Comparison of ENCODE assay signal across 22 cellular contexts in genomic region chr3:59873576-59874230, GRCh38.
DNase-seq lines count a peak whose midpoint lies in the region; ATAC-seq, FAIRE-seq and TF ChIP-seq lines count a peak whose summit lies in the region.
"Had no signal": no experiment of that assay in that cellular context is flagged by ENCODE, and none has a peak within 500 bp of the region (broad histone marks: within the 10 kb centered on the region; RNA-seq: fewer than 3 reads in every experiment).

No MANE protein-coding gene starts in this region.

- in situ Hi-C loops in GM12878 (cut with MboI), result no loop called here

- H3K36me3 ChIP-seq in GM12878 (ENCODE audit: control insufficient read depth in 2 of 2, insufficient read depth in 2 of 2, low read length in 1 of 2) (no peaks in the 10 kb centered on the region), upper lobe of right lung (no peaks in the 10 kb centered on the region), left lung (no peaks in the 10 kb centered on the region)
- H3K36me3 ChIP-seq: adrenal gland, cardiac muscle cell, esophagus muscularis mucosa, transverse colon had no signal

- intact Hi-C loops in GM12878 (cut with micrococcal nuclease; ENCODE audit: unreplicated experiment), result no loop called here
- intact Hi-C loops in upper lobe of right lung (cut with DNase I), result no loop called here
- intact Hi-C loops in left lung (cut with DNase I), result no loop called here

- peaks cover 24% of the 10 kb centered on the region for H3K4me1 Mint-ChIP-seq in stimulated activated naive CD8-positive, alpha-beta T cell treated with anti-CD3 and anti-CD28 coated beads, Interleukin-15, amount 100 ng/mL, for 72 hours

- H3K27me3 ChIP-seq in GM12878 (replicated peaks in 1 of 2; ENCODE audit: control insufficient read depth in 2 of 2, insufficient read depth in 2 of 2, low read length in 1 of 2) (no peaks in the 10 kb centered on the region), upper lobe of right lung (no peaks in the 10 kb centered on the region), left lung (no peaks in the 10 kb centered on the region)
- H3K27me3 ChIP-seq: adrenal gland, cardiac muscle cell, esophagus muscularis mucosa, transverse colon had no signal

- TF ChIP-seq CTCF in GM12878 (IDR thresholded peaks at IDR 0.05 in 2 of 3, conservative IDR thresholded peaks at IDR 0.05 in 1 of 3; ENCODE audit: control insufficient read depth in 2 of 3, extremely low read depth in 1 of 3, insufficient read depth in 1 of 3, low read depth in 3 of 3, low read length in 3 of 3), result no peak
- no peak for TF ChIP-seq CTCF in upper lobe of right lung (IDR thresholded peaks at IDR 0.05)
- TF ChIP-seq CTCF in left lung (IDR thresholded peaks at IDR 0.05), result no peak

- ATAC-seq in stimulated activated naive CD8-positive, alpha-beta T cell treated with anti-CD3 and anti-CD28 coated beads, Interleukin-15, amount 100 ng/mL, for 72 hours, result peak; percentile 56
- no peak for ATAC-seq in stimulated activated naive CD8-positive, alpha-beta T cell treated with anti-CD3 and anti-CD28 coated beads, Interleukin-15, Interleukin-2, amounts not matched to agents 100 U/mL and 50 U/mL, for 24 hours
- ATAC-seq in GM21619 (IDR thresholded peaks at IDR 0.05; ENCODE audit: unreplicated experiment), result peak; percentile 66
- ATAC-seq in GM12878, result peak; percentile 93
- peak; percentile 47 for ATAC-seq in upper lobe of right lung
- no peak for ATAC-seq in left lung

- no peaks in the 10 kb centered on the region for H3K27me3 Mint-ChIP-seq in stimulated activated naive CD8-positive, alpha-beta T cell treated with anti-CD3 and anti-CD28 coated beads, Interleukin-15, amount 100 ng/mL, for 72 hours
- H3K27me3 Mint-ChIP-seq: activated CD4-positive, alpha-beta memory T cell treated with anti-CD3 and anti-CD28 coated beads for 36 hours; naive B cell had no signal

- H2AFZ ChIP-seq in GM12878 (ENCODE audit: control insufficient read depth, low read depth, low read length), result no peak overlapping the region

- no peak for FAIRE-seq in GM12878 (lab: Jason Lieb, UNC)

- TF ChIP-seq RAD21 in GM12878 (IDR thresholded peaks at IDR 0.05; ENCODE audit: insufficient read depth, low read depth, low read length), result no peak

- H3K4me1 ChIP-seq in GM12878 (ENCODE audit: control insufficient read depth, insufficient read depth, low read length), result 0 out of 2 replicates have a peak, but pooled peaks cover 3% of the 10 kb centered on the region
- no peaks in the 10 kb centered on the region for H3K4me1 ChIP-seq in upper lobe of right lung
- no peaks in the 10 kb centered on the region for H3K4me1 ChIP-seq in left lung
- H3K4me1 ChIP-seq: adrenal gland, esophagus muscularis mucosa, transverse colon had no signal

- 5% methylated on average over 8 of the region's 8 CpGs for WGBS in GM12878 (ENCODE audit: insufficient coverage, insufficient replicate concordance, low lambda C conversion rate, missing lambda C conversion rate)

- H3K9me3 Mint-ChIP-seq in stimulated activated naive CD8-positive, alpha-beta T cell treated with anti-CD3 and anti-CD28 coated beads, Interleukin-15, amount 100 ng/mL, for 72 hours, result peaks cover 0 to 18% of the 10 kb centered on the region in 2 donors
- H3K9me3 Mint-ChIP-seq: activated CD4-positive, alpha-beta memory T cell treated with anti-CD3 and anti-CD28 coated beads for 36 hours had no signal

- no peak overlapping the region for H3K4me3 Mint-ChIP-seq in stimulated activated naive CD8-positive, alpha-beta T cell treated with anti-CD3 and anti-CD28 coated beads, Interleukin-15, amount 100 ng/mL, for 72 hours
- H3K4me3 Mint-ChIP-seq: activated CD4-positive, alpha-beta memory T cell treated with anti-CD3 and anti-CD28 coated beads for 36 hours had no signal

- 0 out of 2 replicates have a peak overlapping the region, but pooled peaks have one; percentile 5 for H3K4me2 ChIP-seq in GM12878 (ENCODE audit: control insufficient read depth, insufficient read depth)

- DNase-seq in stimulated activated naive CD8-positive, alpha-beta T cell treated with anti-CD3 and anti-CD28 coated beads, Interleukin-15, amount 100 ng/mL, for 72 hours, result no peak
- no peak for DNase-seq in stimulated activated naive CD8-positive, alpha-beta T cell treated with anti-CD3 and anti-CD28 coated beads, Interleukin-15, Interleukin-2, amounts not matched to agents 100 U/mL and 50 U/mL, for 24 hours
- DNase-seq in GM12878 (ENCODE audit: low read depth, low spot score), result peak; percentile 12
- DNase-seq in upper lobe of right lung, result no peak
- DNase-seq in left lung, result no peak
- DNase-seq in DMS 273 (lab: John Stamatoyannopoulos, UW; ENCODE audit: unreplicated experiment), result no peak
- DNase-seq in HT-29 (ENCODE audit: low spot score), result no peak
- DNase-seq: activated CD4-positive, alpha-beta memory T cell treated with anti-CD3 and anti-CD28 coated beads for 36 hours; activated T-cell treated with anti-CD3 and anti-CD28 coated beads, Interleukin-2, amount 50 U/mL, for 48 hours; adrenal gland; DMS 273 treated with DMSO at 0.1 percent for 48 hours; glutamatergic neuron; naive B cell; NCI-H2081; NCI-H526 treated with DMSO at 0.1 percent for 48 hours; posterior cingulate gyrus; SW 1271; transverse colon had no signal

- H3K9ac ChIP-seq in GM12878 (ENCODE audit: control insufficient read depth, insufficient read depth, low read length), result no peak overlapping the region

- POLR2A ChIA-PET in GM12878 (lab: Charles Lee), result no interaction called here

- no peak overlapping the region for H3K27ac ChIP-seq in GM12878 (ENCODE audit: control insufficient read depth, insufficient read depth)
- no peak overlapping the region for H3K27ac ChIP-seq in upper lobe of right lung
- no peak overlapping the region for H3K27ac ChIP-seq in left lung
- H3K27ac ChIP-seq: cardiac muscle cell, transverse colon had no signal

- SMC1A ChIA-PET in GM12878 (lab: Charles Lee; ENCODE audit: uncharacterized antibody, unreplicated experiment), result interaction anchor here (0.8 to 2.3 kb wide), 5 partner anchors 11 to 612 kb away, joined by 3 to 7 read pairs (median 3); no protein-coding TSS in a partner anchor

- H3K4me3 ChIP-seq in GM12878 (no peak overlapping the region), upper lobe of right lung (no peak overlapping the region), left lung (no peak overlapping the region)
- H3K4me3 ChIP-seq: adrenal gland, cardiac muscle cell, esophagus muscularis mucosa, skin epidermis, transverse colon had no signal

- RAD21 ChIA-PET in GM12878 (lab: Charles Lee; ENCODE audit: unreplicated experiment), result interaction anchor here (1.1 to 1.2 kb wide), 2 partner anchors 16 to 661 kb away, joined by 3 read pairs; no protein-coding TSS in a partner anchor

- CTCF ChIA-PET in GM12878 (lab: Yijun Ruan, JAX), result interaction anchor here (1.1 to 2.9 kb wide), 3 partner anchors 16 to 298 kb away, joined by 5 to 8 read pairs (median 6); no protein-coding TSS in a partner anchor

- BruUV-seq in GM12878 (replicated peaks; lab: Mats Ljungman, UMichigan), result no TSS peak

- H3K27ac Mint-ChIP-seq in stimulated activated naive CD8-positive, alpha-beta T cell treated with anti-CD3 and anti-CD28 coated beads, Interleukin-15, amount 100 ng/mL, for 72 hours, result peak overlapping the region in 1 of 2 donors; percentile 60
- H3K27ac Mint-ChIP-seq: activated CD4-positive, alpha-beta memory T cell treated with anti-CD3 and anti-CD28 coated beads for 36 hours had no signal

- H3K9me3 ChIP-seq in GM12878 (replicated peaks; ENCODE audit: control insufficient read depth, insufficient read depth, low read length) (no peaks in the 10 kb centered on the region; the same call in 2 of the 3 replicates), upper lobe of right lung (no peaks in the 10 kb centered on the region), left lung (no peaks in the 10 kb centered on the region)
- H3K9me3 ChIP-seq: adrenal gland, esophagus muscularis mucosa, transverse colon had no signal

- H3K79me2 ChIP-seq in GM12878 (ENCODE audit: control insufficient read depth, insufficient read depth, low read length), result no peaks in the 10 kb centered on the region

- TF ChIP-seq POLR2A in GM12878 (IDR thresholded peaks at IDR 0.05; ENCODE audit: low read depth, low read length), result no peak

- no peaks in the 10 kb centered on the region for H4K20me1 ChIP-seq in GM12878 (ENCODE audit: control insufficient read depth, insufficient read depth)

- TF ChIP-seq EP300 in GM12878 (IDR thresholded peaks at IDR 0.05; ENCODE audit: borderline replicate concordance in 1 of 2, control insufficient read depth in 1 of 2, low read depth in 2 of 2, low read length in 2 of 2), result no peak

TF ChIP-seq in GM12878, 131 proteins besides CTCF, POLR2A, EP300 and RAD21 (continues in another document):
- TF ChIP-seq CREB1 (IDR thresholded peaks at IDR 0.05; ENCODE audit: low read depth), result no peak
- no peak for TF ChIP-seq YY1 (IDR thresholded peaks at IDR 0.05; ENCODE audit: low read depth, low read length)
- no peak for TF ChIP-seq ASH2L (IDR thresholded peaks at IDR 0.05; ENCODE audit: borderline replicate concordance, low read depth)
- peak; percentile 61; the same call in 1 of the 2 replicates for TF ChIP-seq MTA2 (IDR thresholded peaks at IDR 0.05; ENCODE audit: low read depth)
- TF ChIP-seq DPF2 (IDR thresholded peaks at IDR 0.05), result peak; percentile 60; the same call in 1 of the 2 replicates
- no peak for TF ChIP-seq ZBTB33 (IDR thresholded peaks at IDR 0.05)

Comparison
In these comparisons a context has a peak if more than half of its experiments do, and no peak if none do; other contexts are left out.
1. ATAC-seq: peak in stimulated activated naive CD8-positive, alpha-beta T cell treated with anti-CD3 and anti-CD28 coated beads, Interleukin-15, amount 100 ng/mL, for 72 hours (single experiment), GM21619 (single experiment), GM12878 (single experiment) and upper lobe of right lung (single experiment); none in stimulated activated naive CD8-positive, alpha-beta T cell treated with anti-CD3 and anti-CD28 coated beads, Interleukin-15, Interleukin-2, amounts not matched to agents 100 U/mL and 50 U/mL, for 24 hours (single experiment) and left lung (single experiment).